21 cellular contexts compared by ENCODE assay signal in genomic region chr5:156693113-156693512, GRCh38.
DNase-seq lines count a peak whose midpoint lies in the region; ATAC-seq, FAIRE-seq and TF ChIP-seq lines count a peak whose summit lies in the region.
"Had no signal": no experiment of that assay in that cellular context is flagged by ENCODE, and none has a peak within 500 bp of the region (broad histone marks: within the 10 kb centered on the region; RNA-seq: fewer than 3 reads in every experiment).

No MANE protein-coding gene starts in this region.

- DNase-seq in Caco-2 = peak; percentile 43 to 44
- no peak for DNase-seq in RCC 7860 (ENCODE audit: low spot score)
- no peak for DNase-seq in stimulated activated CD4-positive, alpha-beta T cell treated with anti-CD3 and anti-CD28 coated beads, Interleukin-1b, Interleukin-23, amount 100 ng/mL, for 48 hours
- DNase-seq in iPS-NIHi7 (ENCODE audit: extremely low spot score) = no peak
- DNase-seq: 8988T; ACHN; Calu3; CD4-positive, CD25-positive, alpha-beta regulatory T cell; DMS 273 treated with DMSO at 0.1 percent for 48 hours; DMS79 treated with DMSO at 0.1 percent for 48 hours; EL had no signal

- H3K9ac ChIP-seq in HUES48 (ENCODE audit: low read depth, low read length) = no peak overlapping the region
- H3K9ac ChIP-seq in liver (ENCODE audit: low read depth in 1 of 2, low read length in 2 of 2) = no peak overlapping the region
- H3K9ac ChIP-seq: BLaER1 treated with 17β-estradiol and CSF1 and Interleukin-3, amounts not matched to agents 10 nM and 100 nM had no signal

- intact Hi-C loops in Caco-2 (cut with micrococcal nuclease; ENCODE audit: unreplicated experiment) = loop anchor here (1.0 to 10.0 kb wide), 5 partner anchors 18 to 751 kb away; partner anchors contain the start of gene MED7

- CTCF ChIA-PET in Caco-2 (lab: Charles Lee) = no interaction called here

- H3K4me3 Mint-ChIP-seq in Caco-2 (ENCODE audit: unreplicated experiment) = peak overlapping the region; percentile 64
- H3K4me3 Mint-ChIP-seq: CD4-positive, CD25-positive, alpha-beta regulatory T cell had no signal

- H3K4me3 ChIP-seq in Caco-2 (ENCODE audit: low read depth, low read length) (no peak overlapping the region), HUES48 (ENCODE audit: low read depth, low read length) (no peak overlapping the region), liver (ENCODE audit: low read depth in 1 of 3, low read length in 3 of 3) (no peak overlapping the region)
- H3K4me3 ChIP-seq: BLaER1 treated with 17β-estradiol and CSF1 and Interleukin-3, amounts not matched to agents 10 nM and 100 nM; K562 had no signal

- WGBS in liver = 25% methylated on average over 1 of the region's 1 CpG

- H3K9me3 Mint-ChIP-seq in Caco-2 (ENCODE audit: unreplicated experiment) = peaks cover 9% of the 10 kb centered on the region
- H3K9me3 Mint-ChIP-seq: CD4-positive, CD25-positive, alpha-beta regulatory T cell had no signal

- no peaks in the 10 kb centered on the region for H3K36me3 Mint-ChIP-seq in Caco-2 (ENCODE audit: insufficient read depth, unreplicated experiment)
- H3K36me3 Mint-ChIP-seq: CD4-positive, CD25-positive, alpha-beta regulatory T cell had no signal

- TF ChIP-seq RAD21 in liver (IDR thresholded peaks at IDR 0.05) = peak in 1 of 2 donors; percentile 22

- FAIRE-seq in RCC 7860 (lab: Jason Lieb, UNC) = no peak
- FAIRE-seq: G401.6, GM12891, H54, K562 had no signal

- H3K9me3 ChIP-seq in Caco-2 (no peaks in the 10 kb centered on the region), HUES48 (ENCODE audit: control insufficient read depth, insufficient read depth, low read length) (no peaks in the 10 kb centered on the region), liver (ENCODE audit: control insufficient read depth in 4 of 4, low read length in 3 of 4) (no peaks in the 10 kb centered on the region)
- H3K9me3 ChIP-seq: BLaER1 treated with 17β-estradiol and CSF1 and Interleukin-3, amounts not matched to agents 10 nM and 100 nM had no signal

- BruUV-seq in Caco-2 (replicated peaks; lab: Mats Ljungman, UMichigan) = no TSS peak

- no peaks in the 10 kb centered on the region; the same call in 1 of the 2 replicates for H3K27me3 ChIP-seq in Caco-2 (replicated peaks; ENCODE audit: control insufficient read depth, insufficient read depth, low read length)
- H3K27me3 ChIP-seq in HUES48 (ENCODE audit: control insufficient read depth, insufficient read depth, low read length) = no peaks in the 10 kb centered on the region
- H3K27me3 ChIP-seq in liver (ENCODE audit: control insufficient read depth in 4 of 4, insufficient read depth in 4 of 4, low read length in 3 of 4) = no peaks in the 10 kb centered on the region

- H3K27me3 Mint-ChIP-seq in Caco-2 (ENCODE audit: insufficient read depth, unreplicated experiment) = no peaks in the 10 kb centered on the region

- TF ChIP-seq CTCF in Caco-2 (IDR thresholded peaks at IDR 0.05; ENCODE audit: insufficient read depth in 1 of 2, low read depth in 1 of 2, low read length in 1 of 2, severe bottlenecking in 1 of 2, unreplicated experiment in 1 of 2) (peak in 1 of 2 experiments; percentile 2), VCaP (conservative IDR thresholded peaks at IDR 0.05) (no peak), liver (IDR thresholded peaks at IDR 0.05; ENCODE audit: low read depth, low read length, missing input control) (no peak)

- H3K4me1 Mint-ChIP-seq in Caco-2 (ENCODE audit: low read depth, unreplicated experiment) = peaks cover 16% of the 10 kb centered on the region
- H3K4me1 Mint-ChIP-seq: CD4-positive, CD25-positive, alpha-beta regulatory T cell had no signal

- H3K4me1 ChIP-seq in Caco-2 (peaks cover 22% of the 10 kb centered on the region), HUES48 (ENCODE audit: control insufficient read depth, insufficient read depth, low read length) (peaks cover 10% of the 10 kb centered on the region; the same call in 1 of the 2 replicates), liver (ENCODE audit: control insufficient read depth in 4 of 4, insufficient read depth in 4 of 4, low read length in 3 of 4) (peaks cover 0 to 11% (median 4%) of the 10 kb centered on the region in 4 donors)
- H3K4me1 ChIP-seq: BLaER1 treated with 17β-estradiol and CSF1 and Interleukin-3, amounts not matched to agents 10 nM and 100 nM had no signal

- ATAC-seq in HG02938 (IDR thresholded peaks at IDR 0.05; ENCODE audit: unreplicated experiment) = no peak
- ATAC-seq: HCT116, K562 had no signal

- H3K27ac ChIP-seq in HUES48 (ENCODE audit: low read depth, low read length) (peak overlapping the region; percentile 2), VCaP (peak overlapping the region; percentile 72), liver (ENCODE audit: low read depth in 1 of 2, low read length in 2 of 2) (no peak overlapping the region)
- H3K27ac ChIP-seq: BLaER1 treated with 17β-estradiol and CSF1 and Interleukin-3, amounts not matched to agents 10 nM and 100 nM had no signal

- POLR2A ChIA-PET in Caco-2 (lab: Charles Lee) = no interaction called here

- H3K27ac Mint-ChIP-seq in Caco-2 (ENCODE audit: unreplicated experiment) = peak overlapping the region; percentile 71
- H3K27ac Mint-ChIP-seq: CD4-positive, CD25-positive, alpha-beta regulatory T cell had no signal

- H3K36me3 ChIP-seq in Caco-2 (ENCODE audit: control insufficient read depth, insufficient read depth, low read length) (no peaks in the 10 kb centered on the region; the same call in 1 of the 2 replicates), HUES48 (ENCODE audit: control insufficient read depth, insufficient read depth, low read length) (no peaks in the 10 kb centered on the region), liver (ENCODE audit: control insufficient read depth in 4 of 4, insufficient read depth in 3 of 4, low read depth in 1 of 4, low read length in 3 of 4) (no peaks in the 10 kb centered on the region)
- H3K36me3 ChIP-seq: BLaER1 treated with 17β-estradiol and CSF1 and Interleukin-3, amounts not matched to agents 10 nM and 100 nM had no signal

TF ChIP-seq in liver, 16 proteins besides CTCF, POLR2A, EP300 and RAD21:
- TF ChIP-seq YY1 (IDR thresholded peaks at IDR 0.05) (peak; percentile 62), RXRA (IDR thresholded peaks at IDR 0.05) (peak in 1 of 2 donors; percentile 29), EGR1 (IDR thresholded peaks at IDR 0.05; ENCODE audit: low read depth in 2 of 2) (no peak), SP1 (IDR thresholded peaks at IDR 0.05) (peak; percentile 44), FOXA1 (IDR thresholded peaks at IDR 0.05) (no peak), MAX (IDR thresholded peaks at IDR 0.05) (peak; percentile 32), ZBTB33 (IDR thresholded peaks at IDR 0.05) (peak; percentile 17), JUND (IDR thresholded peaks at IDR 0.05) (no peak), HNF4A (conservative IDR thresholded peaks at IDR 0.05) (peak; percentile 30 to 41)
TF ChIP-seq in liver: peak in this region for 6.

Comparison
In these comparisons a context has a peak if more than half of its experiments do, and no peak if none do; other contexts are left out.
1. DNase-seq: peak in Caco-2 (2 of 2); none in RCC 7860 (single experiment), stimulated activated CD4-positive, alpha-beta T cell treated with anti-CD3 and anti-CD28 coated beads, Interleukin-1b, Interleukin-23, amount 100 ng/mL, for 48 hours (single experiment) and iPS-NIHi7 (single experiment).
2. H3K27ac ChIP-seq: peak in HUES48 (single experiment) and VCaP (single experiment); none in liver (0 of 2).